26 cellular contexts compared by ENCODE assay signal in genomic region chr18:54165450-54165849, GRCh38. TPM values are rescaled to one million over a fixed set of nuclear protein-coding genes. Genes with fewer than 3 reads are reported as not detected.
DNase-seq lines count a peak whose midpoint lies in the region; ATAC-seq lines count a peak whose summit lies in the region.
"Had no signal": no experiment of that assay in that cellular context is flagged by ENCODE, and none has a peak within 500 bp of the region (broad histone marks: within the 10 kb centered on the region; RNA-seq: fewer than 3 reads in every experiment).

No MANE protein-coding gene starts in this region.

- H3K9me3 Mint-ChIP-seq in stimulated activated effector memory CD8-positive, alpha-beta T cell treated with anti-CD3 and anti-CD28 coated beads, Interleukin-12 subunit alpha, Interleukin-12 subunit beta, amount 100 ng/mL, for 72 hours = no peaks in the 10 kb centered on the region
- H3K9me3 Mint-ChIP-seq in activated naive CD4-positive, alpha-beta T cell treated with anti-CD3 and anti-CD28 coated beads, Interleukin-2, amount 50 U/mL, for 72 hours = no peaks in the 10 kb centered on the region
- H3K9me3 Mint-ChIP-seq: CD4-positive, alpha-beta memory T cell; GM23338 had no signal

- peak overlapping the region; percentile 20 for H3K27ac Mint-ChIP-seq in stimulated activated effector memory CD8-positive, alpha-beta T cell treated with anti-CD3 and anti-CD28 coated beads, Interleukin-12 subunit alpha, Interleukin-12 subunit beta, amount 100 ng/mL, for 72 hours
- peak overlapping the region in 1 of 2 donors; percentile 7 for H3K27ac Mint-ChIP-seq in activated naive CD4-positive, alpha-beta T cell treated with anti-CD3 and anti-CD28 coated beads, Interleukin-2, amount 50 U/mL, for 72 hours
- H3K27ac Mint-ChIP-seq: GM23338 had no signal

- peak; percentile 1 for DNase-seq in NCI-H1694 treated with DMSO at 0.1 percent for 48 hours (lab: John Stamatoyannopoulos, UW)
- no peak for DNase-seq in NCI-H1694 (lab: John Stamatoyannopoulos, UW)
- DNase-seq in NCI-H524 treated with DMSO at 0.1 percent for 48 hours (lab: John Stamatoyannopoulos, UW) = peak; percentile 88
- no peak for DNase-seq in epithelial cell of prostate (ENCODE audit: low read depth, low spot score)
- DNase-seq in stimulated activated effector memory CD8-positive, alpha-beta T cell treated with anti-CD3 and anti-CD28 coated beads, Interleukin-12 subunit alpha, Interleukin-12 subunit beta, amount 100 ng/mL, for 72 hours (ENCODE audit: low spot score in 2 of 2) = no peak
- DNase-seq in glomerular visceral epithelial cell (ENCODE audit: extremely low spot score) = no peak
- no peak for DNase-seq in activated naive CD4-positive, alpha-beta T cell treated with anti-CD3 and anti-CD28 coated beads, Interleukin-2, amount 50 U/mL, for 72 hours (ENCODE audit: low spot score in 2 of 2)
- DNase-seq: Caco-2; CD4-positive, alpha-beta memory T cell; DMS153; HCEC 1CT; MM.1S; NCI-H1092; NCI-H1436 treated with DMSO at 0.1 percent for 48 hours; NCI-H2029 treated with DMSO at 0.1 percent for 48 hours; NCI-H446; NK-92 treated with Interleukin-12 subunit alpha and Interleukin-12 subunit beta, amount 100 ng/mL, for 24 hours; SIG-M5; SK-N-SH had no signal

- peaks cover 25% of the 10 kb centered on the region for H3K4me1 Mint-ChIP-seq in stimulated activated effector memory CD8-positive, alpha-beta T cell treated with anti-CD3 and anti-CD28 coated beads, Interleukin-12 subunit alpha, Interleukin-12 subunit beta, amount 100 ng/mL, for 72 hours

- peak overlapping the region; percentile 1 for H3K27ac ChIP-seq in epithelial cell of prostate
- H3K27ac ChIP-seq: 22Rv1; BLaER1 treated with 17β-estradiol and CSF1 and Interleukin-3, amounts not matched to agents 10 nM and 100 nM; HL-60 had no signal

- ATAC-seq in stimulated activated effector memory CD8-positive, alpha-beta T cell treated with anti-CD3 and anti-CD28 coated beads, Interleukin-12 subunit alpha, Interleukin-12 subunit beta, amount 100 ng/mL, for 72 hours = no peak
- no peak for ATAC-seq in activated naive CD4-positive, alpha-beta T cell treated with anti-CD3 and anti-CD28 coated beads, Interleukin-2, amount 50 U/mL, for 72 hours
- no peak for ATAC-seq in GM21576 (IDR thresholded peaks at IDR 0.05; ENCODE audit: unreplicated experiment)
- ATAC-seq: GM23338, HepG2, K562 had no signal

- no peak overlapping the region for H3K4me3 Mint-ChIP-seq in stimulated activated effector memory CD8-positive, alpha-beta T cell treated with anti-CD3 and anti-CD28 coated beads, Interleukin-12 subunit alpha, Interleukin-12 subunit beta, amount 100 ng/mL, for 72 hours
- H3K4me3 Mint-ChIP-seq: CD4-positive, alpha-beta memory T cell; GM23338 had no signal

- H3K36me3 Mint-ChIP-seq in stimulated activated effector memory CD8-positive, alpha-beta T cell treated with anti-CD3 and anti-CD28 coated beads, Interleukin-12 subunit alpha, Interleukin-12 subunit beta, amount 100 ng/mL, for 72 hours = peaks cover 92% of the 10 kb centered on the region
- peaks cover 5 to 27% of the 10 kb centered on the region in 2 donors for H3K36me3 Mint-ChIP-seq in activated naive CD4-positive, alpha-beta T cell treated with anti-CD3 and anti-CD28 coated beads, Interleukin-2, amount 50 U/mL, for 72 hours

RNA-seq across cellular contexts. Expression of gene MBD2, which starts 59.0 kb away (rescaled TPM):
- 100 to 1,000 TPM in 1 of 2 donors, 10 to 100 TPM in 1; 91.6 to 151 TPM for total RNA-seq in activated naive CD4-positive, alpha-beta T cell treated with anti-CD3 and anti-CD28 coated beads, Interleukin-2, amount 50 U/mL, for 72 hours

Comparison
In these comparisons a context has a peak if more than half of its experiments do, and no peak if none do; other contexts are left out.
1. DNase-seq: peak in NCI-H1694 treated with DMSO at 0.1 percent for 48 hours (single experiment) and NCI-H524 treated with DMSO at 0.1 percent for 48 hours (single experiment); none in NCI-H1694 (single experiment), epithelial cell of prostate (single experiment), stimulated activated effector memory CD8-positive, alpha-beta T cell treated with anti-CD3 and anti-CD28 coated beads, Interleukin-12 subunit alpha, Interleukin-12 subunit beta, amount 100 ng/mL, for 72 hours (0 of 2), glomerular visceral epithelial cell (single experiment) and activated naive CD4-positive, alpha-beta T cell treated with anti-CD3 and anti-CD28 coated beads, Interleukin-2, amount 50 U/mL, for 72 hours (0 of 2).